15 cellular contexts compared by ENCODE assay signal in genomic region chrX:120036704-120037103, GRCh38. TPM values are rescaled to one million over a fixed set of nuclear protein-coding genes. Genes with fewer than 3 reads are reported as not detected.
"Had no signal": no experiment of that assay in that cellular context is flagged by ENCODE, and none has a peak within 500 bp of the region (broad histone marks: within the 10 kb centered on the region; RNA-seq: fewer than 3 reads in every experiment).

No MANE protein-coding gene starts in this region.

- H3K4me3 ChIP-seq: pancreas, tibial artery, vagina had no signal

- FAIRE-seq: pancreas had no signal

- H3K4me1 ChIP-seq: pancreas, tibial artery, vagina had no signal

- H3K36me3 ChIP-seq: brain microvascular endothelial cell, pancreas, tibial artery, vagina had no signal

- ATAC-seq: activated CD8-positive, alpha-beta memory T cell treated with anti-CD3 and anti-CD28 coated beads, Interleukin-2, amount 10 ng/mL, durations not matched to agents 7 days and 5 days; activated T-cell treated with anti-CD3 and anti-CD28 coated beads, Interleukin-2, amount 50 U/mL, for 4 hours; pancreas had no signal

- H3K4me3 Mint-ChIP-seq: activated CD8-positive, alpha-beta memory T cell treated with anti-CD3 and anti-CD28 coated beads, Interleukin-2, amount 10 ng/mL, durations not matched to agents 7 days and 5 days; activated naive CD8-positive, alpha-beta T cell treated with anti-CD3 and anti-CD28 coated beads for 36 hours; activated T-cell treated with anti-CD3 and anti-CD28 coated beads, Interleukin-2, amount 50 U/mL, for 4 hours; T-helper 1 cell treated with Interleukin-12 subunit alpha and Interleukin-12 subunit beta and Interleukin-4 antibody, amounts not matched to agents 30 μg/mL and 1 μg/mL, for 36 hours had no signal

- H3K27ac Mint-ChIP-seq: activated CD8-positive, alpha-beta memory T cell treated with anti-CD3 and anti-CD28 coated beads, Interleukin-2, amount 10 ng/mL, durations not matched to agents 7 days and 5 days; activated naive CD8-positive, alpha-beta T cell treated with anti-CD3 and anti-CD28 coated beads for 36 hours; T-helper 1 cell treated with Interleukin-12 subunit alpha and Interleukin-12 subunit beta and Interleukin-4 antibody, amounts not matched to agents 30 μg/mL and 1 μg/mL, for 36 hours had no signal

- H3K27me3 ChIP-seq: brain microvascular endothelial cell, pancreas, tibial artery, vagina had no signal

- DNase-seq: activated CD4-positive, alpha-beta T cell treated with anti-CD3 and anti-CD28 coated beads, Interleukin-2, amount 50 U/mL, for 1 hour; activated CD8-positive, alpha-beta memory T cell treated with anti-CD3 and anti-CD28 coated beads, Interleukin-2, amount 10 ng/mL, durations not matched to agents 7 days and 5 days; activated gamma-delta T cell treated with Interleukin-2 at 50 U/mL for 16 hours; activated naive CD8-positive, alpha-beta T cell treated with anti-CD3 and anti-CD28 coated beads for 36 hours; activated T-cell treated with anti-CD3 and anti-CD28 coated beads, Interleukin-2, amount 50 U/mL, for 4 hours; brain microvascular endothelial cell; kidney glomerular epithelial cell had no signal

- H3K9me3 Mint-ChIP-seq: activated naive CD8-positive, alpha-beta T cell treated with anti-CD3 and anti-CD28 coated beads for 36 hours; activated T-cell treated with anti-CD3 and anti-CD28 coated beads, Interleukin-2, amount 50 U/mL, for 4 hours; T-helper 1 cell treated with Interleukin-12 subunit alpha and Interleukin-12 subunit beta and Interleukin-4 antibody, amounts not matched to agents 30 μg/mL and 1 μg/mL, for 36 hours had no signal

- H3K27ac ChIP-seq: brain microvascular endothelial cell, pancreas, tibial artery, vagina had no signal

- H3K36me3 Mint-ChIP-seq: activated CD8-positive, alpha-beta memory T cell treated with anti-CD3 and anti-CD28 coated beads, Interleukin-2, amount 10 ng/mL, durations not matched to agents 7 days and 5 days; activated naive CD8-positive, alpha-beta T cell treated with anti-CD3 and anti-CD28 coated beads for 36 hours had no signal

- H3K27me3 Mint-ChIP-seq: activated naive CD8-positive, alpha-beta T cell treated with anti-CD3 and anti-CD28 coated beads for 36 hours had no signal

- H3K9me3 ChIP-seq: pancreas, tibial artery, vagina had no signal

RNA-seq across cellular contexts. Expression of gene RHOXF2B, which starts 40.8 kb away (rescaled TPM):
- total RNA-seq: activated CD8-positive, alpha-beta memory T cell treated with anti-CD3 and anti-CD28 coated beads, Interleukin-2, amount 10 ng/mL, durations not matched to agents 7 days and 5 days; activated naive CD8-positive, alpha-beta T cell treated with anti-CD3 and anti-CD28 coated beads for 36 hours; dermis microvascular lymphatic vessel endothelial cell; liver; pancreas; renal cortical epithelial cell; vagina had no signal
- polyA plus RNA-seq: esophagus, pancreas had no signal
